Comparison of ENCODE assay signal across 15 cellular contexts in genomic region chr20:2729791-2730190, GRCh38. TPM values are rescaled to one million over a fixed set of nuclear protein-coding genes. Genes with fewer than 3 reads are reported as not detected.
DNase-seq lines count a peak whose midpoint lies in the region; ATAC-seq, FAIRE-seq and TF ChIP-seq lines count a peak whose summit lies in the region.
"Had no signal": no experiment of that assay in that cellular context is flagged by ENCODE, and none has a peak within 500 bp of the region (broad histone marks: within the 10 kb centered on the region; RNA-seq: fewer than 3 reads in every experiment).

No MANE protein-coding gene starts in this region.

- no peaks in the 10 kb centered on the region for H3K27me3 Mint-ChIP-seq in activated naive CD4-positive, alpha-beta T cell treated with anti-CD3 and anti-CD28 coated beads, Interleukin-2, amount 50 U/mL, for 24 hours

- peak overlapping the region; percentile 80 for H3K27ac Mint-ChIP-seq in activated naive CD4-positive, alpha-beta T cell treated with anti-CD3 and anti-CD28 coated beads, Interleukin-2, amount 50 U/mL, for 24 hours
- peak overlapping the region; percentile 83 for H3K27ac Mint-ChIP-seq in stimulated activated effector memory CD8-positive, alpha-beta T cell treated with anti-CD3 and anti-CD28 coated beads, Interleukin-12 subunit alpha, Interleukin-12 subunit beta, amount 100 ng/mL, for 72 hours
- H3K27ac Mint-ChIP-seq: endodermal cell had no signal

- peaks cover 11% of the 10 kb centered on the region for H3K9me3 Mint-ChIP-seq in activated naive CD4-positive, alpha-beta T cell treated with anti-CD3 and anti-CD28 coated beads, Interleukin-2, amount 50 U/mL, for 24 hours
- peaks cover 10% of the 10 kb centered on the region for H3K9me3 Mint-ChIP-seq in stimulated activated effector memory CD8-positive, alpha-beta T cell treated with anti-CD3 and anti-CD28 coated beads, Interleukin-12 subunit alpha, Interleukin-12 subunit beta, amount 100 ng/mL, for 72 hours

- H3K4me1 Mint-ChIP-seq in activated naive CD4-positive, alpha-beta T cell treated with anti-CD3 and anti-CD28 coated beads, Interleukin-2, amount 50 U/mL, for 24 hours, result peaks cover 26% of the 10 kb centered on the region
- peaks cover 15% of the 10 kb centered on the region for H3K4me1 Mint-ChIP-seq in stimulated activated effector memory CD8-positive, alpha-beta T cell treated with anti-CD3 and anti-CD28 coated beads, Interleukin-12 subunit alpha, Interleukin-12 subunit beta, amount 100 ng/mL, for 72 hours
- H3K4me1 Mint-ChIP-seq: endodermal cell had no signal

- peaks cover 11% of the 10 kb centered on the region for H3K36me3 Mint-ChIP-seq in activated naive CD4-positive, alpha-beta T cell treated with anti-CD3 and anti-CD28 coated beads, Interleukin-2, amount 50 U/mL, for 24 hours
- H3K36me3 Mint-ChIP-seq in stimulated activated effector memory CD8-positive, alpha-beta T cell treated with anti-CD3 and anti-CD28 coated beads, Interleukin-12 subunit alpha, Interleukin-12 subunit beta, amount 100 ng/mL, for 72 hours, result no peaks in the 10 kb centered on the region

- ATAC-seq in stimulated activated effector memory CD8-positive, alpha-beta T cell treated with anti-CD3 and anti-CD28 coated beads, Interleukin-12 subunit alpha, Interleukin-12 subunit beta, amount 100 ng/mL, for 72 hours, result peak; percentile 19
- ATAC-seq in HG03039 (IDR thresholded peaks at IDR 0.05; ENCODE audit: unreplicated experiment), result no peak
- no peak for ATAC-seq in HG02759 (IDR thresholded peaks at IDR 0.05; ENCODE audit: unreplicated experiment)
- ATAC-seq: foreskin keratinocyte had no signal

- TF ChIP-seq CTCF in bronchial epithelial cell (IDR thresholded peaks at IDR 0.05; ENCODE audit: insufficient read depth, low read length, severe bottlenecking) (no peak), D721Med (IDR thresholded peaks at IDR 0.05; ENCODE audit: insufficient read depth, missing control alignments) (no peak)

- peak; percentile 64 for FAIRE-seq in bronchial epithelial cell (lab: Jason Lieb, UNC)
- no peak for FAIRE-seq in D721Med (lab: Jason Lieb, UNC)

- no peak for DNase-seq in activated naive CD4-positive, alpha-beta T cell treated with Interleukin-2 at 50 U/mL for 16 hours
- peak; percentile 70 for DNase-seq in SK-N-DZ (ENCODE audit: low spot score)
- no peak for DNase-seq in bronchial epithelial cell (ENCODE audit: low read depth)
- DNase-seq in stimulated activated effector memory CD8-positive, alpha-beta T cell treated with anti-CD3 and anti-CD28 coated beads, Interleukin-12 subunit alpha, Interleukin-12 subunit beta, amount 100 ng/mL, for 72 hours (ENCODE audit: low spot score in 2 of 2), result peak in 1 of 2 donors; percentile 45
- DNase-seq in D721Med (ENCODE audit: insufficient read length, low spot score), result no peak
- DNase-seq: caudate nucleus, DMS 273 treated with DMSO at 0.1 percent for 48 hours, endodermal cell, foreskin keratinocyte, NCI-H1092, NCI-H82, stomach had no signal

- peaks cover 2% of the 10 kb centered on the region for H3K27me3 ChIP-seq in bronchial epithelial cell (ENCODE audit: control insufficient read depth, insufficient read depth, low read length)
- H3K27me3 ChIP-seq: stomach had no signal

- H3K4me3 Mint-ChIP-seq in activated naive CD4-positive, alpha-beta T cell treated with anti-CD3 and anti-CD28 coated beads, Interleukin-2, amount 50 U/mL, for 24 hours, result peak overlapping the region; percentile 61
- H3K4me3 Mint-ChIP-seq in stimulated activated effector memory CD8-positive, alpha-beta T cell treated with anti-CD3 and anti-CD28 coated beads, Interleukin-12 subunit alpha, Interleukin-12 subunit beta, amount 100 ng/mL, for 72 hours, result peak overlapping the region; percentile 34
- H3K4me3 Mint-ChIP-seq: endodermal cell had no signal

- no peak overlapping the region for H3K4me3 ChIP-seq in bronchial epithelial cell (ENCODE audit: low read depth, low read length)
- H3K4me3 ChIP-seq: stomach had no signal

- no peaks in the 10 kb centered on the region for H3K36me3 ChIP-seq in bronchial epithelial cell (ENCODE audit: control insufficient read depth, insufficient read depth, low read length)

RNA-seq across cellular contexts. Expression of gene EBF4, which starts 37.2 kb away (rescaled TPM):
- polyA plus RNA-seq in SK-N-DZ (2014; cell fraction: cytosol; rRNA removed), result 18.6 and 24.6 TPM in 2 replicates
- polyA plus RNA-seq in SK-N-DZ (2014; cell fraction: nucleus; rRNA removed), result 120 and 146 TPM in 2 replicates
- total RNA-seq in bronchial epithelial cell, result 0.64 and 1.3 TPM in 2 replicates
